ENCODE assay signal across 23 cellular contexts in genomic region chr7:139576179-139576973, GRCh38. TPM values are rescaled to one million over a fixed set of nuclear protein-coding genes. Genes with fewer than 3 reads are reported as not detected.
"Had no signal": no experiment of that assay in that cellular context is flagged by ENCODE, and none has a peak within 500 bp of the region (broad histone marks: within the 10 kb centered on the region; RNA-seq: fewer than 3 reads in every experiment).

No MANE protein-coding gene starts in this region.

- H3K27me3 ChIP-seq: brain microvascular endothelial cell, dorsolateral prefrontal cortex, neutrophil had no signal

- H3K27ac ChIP-seq: brain microvascular endothelial cell, neutrophil, skin epidermis, WERI-Rb-1 had no signal

- DNase-seq: activated CD4-positive, alpha-beta T cell treated with anti-CD3 and anti-CD28 coated beads for 36 hours; activated CD8-positive, alpha-beta T cell treated with anti-CD3 and anti-CD28 coated beads for 36 hours; activated naive CD8-positive, alpha-beta T cell treated with anti-CD3 and anti-CD28 coated beads for 36 hours; brain microvascular endothelial cell; dorsolateral prefrontal cortex; hippocampal formation; kidney; left ventricle myocardium superior; mucosa of descending colon; naive thymus-derived CD4-positive, alpha-beta T cell; posterior cingulate gyrus; stimulated activated CD4-positive, alpha-beta T cell treated with anti-CD3 and anti-CD28 coated beads, Interleukin-15, amount 100 ng/mL, for 24 hours; stimulated activated CD4-positive, alpha-beta T cell treated with anti-CD3 and anti-CD28 coated beads, Interleukin-4, amount 100 ng/mL, for 1 hour; stimulated activated naive CD4-positive, alpha-beta T cell; trophoblast cell; WERI-Rb-1 had no signal

- H3K27me3 Mint-ChIP-seq: activated CD4-positive, alpha-beta T cell treated with anti-CD3 and anti-CD28 coated beads for 36 hours; activated CD8-positive, alpha-beta T cell treated with anti-CD3 and anti-CD28 coated beads for 36 hours; activated naive CD8-positive, alpha-beta T cell treated with anti-CD3 and anti-CD28 coated beads for 36 hours; memory B cell; naive thymus-derived CD4-positive, alpha-beta T cell had no signal

- H3K4me1 Mint-ChIP-seq: activated CD4-positive, alpha-beta T cell treated with anti-CD3 and anti-CD28 coated beads for 36 hours; activated naive CD8-positive, alpha-beta T cell treated with anti-CD3 and anti-CD28 coated beads for 36 hours; memory B cell had no signal

- ATAC-seq: activated CD4-positive, alpha-beta T cell treated with anti-CD3 and anti-CD28 coated beads for 36 hours; activated CD8-positive, alpha-beta T cell treated with anti-CD3 and anti-CD28 coated beads for 36 hours; esophagus mucosa; left ventricle myocardium superior; mucosa of descending colon; naive thymus-derived CD4-positive, alpha-beta T cell had no signal

- H3K9me3 Mint-ChIP-seq: activated CD8-positive, alpha-beta T cell treated with anti-CD3 and anti-CD28 coated beads for 36 hours; activated naive CD8-positive, alpha-beta T cell treated with anti-CD3 and anti-CD28 coated beads for 36 hours; activated T-helper 1 cell treated with anti-CD3 and anti-CD28 coated beads, Interleukin-12 subunit alpha, Interleukin-12 subunit beta, Interleukin-2, Interleukin-4 antibody, amounts not matched to agents 30 ng/mL and 10 ng/mL and 1 ng/mL, durations not matched to agents 14 hours and 24 hours and 36 hours; memory B cell; naive thymus-derived CD4-positive, alpha-beta T cell; T-helper 1 cell treated with Interleukin-12 subunit alpha and Interleukin-12 subunit beta and Interleukin-4 antibody, amounts not matched to agents 30 μg/mL and 1 μg/mL, for 36 hours had no signal

- H3K27ac Mint-ChIP-seq: activated CD4-positive, alpha-beta T cell treated with anti-CD3 and anti-CD28 coated beads for 36 hours; activated CD8-positive, alpha-beta T cell treated with anti-CD3 and anti-CD28 coated beads for 36 hours; activated naive CD8-positive, alpha-beta T cell treated with anti-CD3 and anti-CD28 coated beads for 36 hours; activated T-helper 1 cell treated with anti-CD3 and anti-CD28 coated beads, Interleukin-12 subunit alpha, Interleukin-12 subunit beta, Interleukin-2, Interleukin-4 antibody, amounts not matched to agents 30 ng/mL and 10 ng/mL and 1 ng/mL, durations not matched to agents 14 hours and 24 hours and 36 hours; T-helper 1 cell treated with Interleukin-12 subunit alpha and Interleukin-12 subunit beta and Interleukin-4 antibody, amounts not matched to agents 30 μg/mL and 1 μg/mL, for 36 hours had no signal

- H3K4me3 ChIP-seq: dorsolateral prefrontal cortex, mucosa of descending colon, skin epidermis had no signal

- H3K9me3 ChIP-seq: mucosa of descending colon, neutrophil had no signal

- H3K4me3 Mint-ChIP-seq: activated CD4-positive, alpha-beta T cell treated with anti-CD3 and anti-CD28 coated beads for 36 hours; activated CD8-positive, alpha-beta T cell treated with anti-CD3 and anti-CD28 coated beads for 36 hours; activated naive CD8-positive, alpha-beta T cell treated with anti-CD3 and anti-CD28 coated beads for 36 hours; activated T-helper 1 cell treated with anti-CD3 and anti-CD28 coated beads, Interleukin-12 subunit alpha, Interleukin-12 subunit beta, Interleukin-2, Interleukin-4 antibody, amounts not matched to agents 30 ng/mL and 10 ng/mL and 1 ng/mL, durations not matched to agents 14 hours and 24 hours and 36 hours; memory B cell; naive thymus-derived CD4-positive, alpha-beta T cell; T-helper 1 cell treated with Interleukin-12 subunit alpha and Interleukin-12 subunit beta and Interleukin-4 antibody, amounts not matched to agents 30 μg/mL and 1 μg/mL, for 36 hours had no signal

RNA-seq across cellular contexts. Expression of gene CLEC2L, which starts 52.9 kb away (rescaled TPM):
- total RNA-seq: activated CD4-positive, alpha-beta T cell treated with anti-CD3 and anti-CD28 coated beads for 36 hours; activated CD8-positive, alpha-beta T cell treated with anti-CD3 and anti-CD28 coated beads for 36 hours; activated naive CD8-positive, alpha-beta T cell treated with anti-CD3 and anti-CD28 coated beads for 36 hours; activated T-helper 1 cell treated with anti-CD3 and anti-CD28 coated beads, Interleukin-12 subunit alpha, Interleukin-12 subunit beta, Interleukin-2, Interleukin-4 antibody, amounts not matched to agents 30 ng/mL and 10 ng/mL and 1 ng/mL, durations not matched to agents 14 hours and 24 hours and 36 hours; esophagus mucosa; glomerular endothelial cell; kidney; left ventricle myocardium superior; mucosa of descending colon; naive thymus-derived CD4-positive, alpha-beta T cell had no signal
- polyA plus RNA-seq: naive thymus-derived CD4-positive, alpha-beta T cell had no signal
